8 cellular contexts compared by ENCODE assay signal in genomic region chr11:102111011-102111786, GRCh38. TPM values are rescaled to one million over a fixed set of nuclear protein-coding genes. Genes with fewer than 3 reads are reported as not detected.
A peak's percentile ranks its signal among the peaks of the same experiment; 100 is the strongest.
DNase-seq lines count a peak whose midpoint lies in the region; ATAC-seq and TF ChIP-seq lines count a peak whose summit lies in the region.

No MANE protein-coding gene starts in this region.

- DNase-seq in AG08395 (ENCODE audit: low spot score) (peak; percentile 70), H4 (ENCODE audit: low spot score) (peak; percentile 65), epithelial cell of proximal tubule (ENCODE audit: low read depth) (no peak), type B pancreatic cell (ENCODE audit: extremely low spot score, unreplicated experiment) (peak; percentile 94), NCI-H510A treated with DMSO at 0.1 percent for 48 hours (lab: John Stamatoyannopoulos, UW) (no peak)

- peaks cover 33% of the 10 kb centered on the region for H3K4me1 Mint-ChIP-seq in type B pancreatic cell (ENCODE audit: unreplicated experiment)

- H3K36me3 ChIP-seq in mesodermal cell (ENCODE audit: control insufficient read depth, insufficient read depth, low read length) = peaks cover 7% of the 10 kb centered on the region

- no peaks in the 10 kb centered on the region for H3K9me3 ChIP-seq in mesodermal cell (ENCODE audit: control insufficient read depth, low read length)

- H3K4me3 ChIP-seq in epithelial cell of proximal tubule (ENCODE audit: low read depth, low read length) = peak overlapping the region; percentile 88
- peak overlapping the region; percentile 89 for H3K4me3 ChIP-seq in mesodermal cell (ENCODE audit: extremely low read depth, insufficient read depth, low read length, poor library complexity, severe bottlenecking)

- H3K9me3 Mint-ChIP-seq in type B pancreatic cell = no peaks in the 10 kb centered on the region

- H3K27ac ChIP-seq in VCaP (peak overlapping the region; percentile 83), mesodermal cell (ENCODE audit: low read depth, low read length, severe bottlenecking) (peak overlapping the region; percentile 99)

- 0 to 1% methylated on average over 20 to 27 of the region's 61 CpGs for WGBS in mesodermal cell (ENCODE audit: insufficient coverage in 2 of 2), 2 experiments

- peak overlapping the region; percentile 99 for H3K4me3 Mint-ChIP-seq in type B pancreatic cell

- H3K27ac Mint-ChIP-seq in type B pancreatic cell = peak overlapping the region; percentile 100

- no peak for ATAC-seq in GM21360 (IDR thresholded peaks at IDR 0.05; ENCODE audit: unreplicated experiment)

- peaks cover 9% of the 10 kb centered on the region for H3K36me3 Mint-ChIP-seq in type B pancreatic cell

- H3K4me1 ChIP-seq in mesodermal cell (ENCODE audit: control insufficient read depth, insufficient read depth, low read length, poor library complexity, severe bottlenecking) = peaks cover 27% of the 10 kb centered on the region

- TF ChIP-seq CTCF in VCaP (conservative IDR thresholded peaks at IDR 0.05) (peak; percentile 31), epithelial cell of proximal tubule (conservative IDR thresholded peaks at IDR 0.05; ENCODE audit: low read depth, low read length) (no peak), type B pancreatic cell (conservative IDR thresholded peaks at IDR 0.05) (no peak)

- H3K27me3 Mint-ChIP-seq in type B pancreatic cell = no peaks in the 10 kb centered on the region

RNA-seq across cellular contexts. Expression of gene YAP1, which starts 1.0 kb away (rescaled TPM):
- 32.0 and 41.1 TPM in 2 replicates for total RNA-seq in H4 (2014; rRNA removed; shearing (Covaris generic))
- total RNA-seq in epithelial cell of proximal tubule (84.8 and 94.5 TPM in 2 replicates), type B pancreatic cell (ENCODE audit: low replicate concordance) (183 and 199 TPM in 2 replicates)
- 137 TPM for polyA plus RNA-seq in mesodermal cell (2013, experiment 1 of 2)
- polyA plus RNA-seq in mesodermal cell (2013, experiment 2 of 2) = 131 TPM

Comparison
In these comparisons a context has a peak if more than half of its experiments do, and no peak if none do; other contexts are left out.
1. DNase-seq: peak in AG08395 (single experiment), H4 (single experiment) and type B pancreatic cell (single experiment); none in epithelial cell of proximal tubule (single experiment) and NCI-H510A treated with DMSO at 0.1 percent for 48 hours (single experiment).